8 cellular contexts compared by ENCODE assay signal in genomic region chr11:119121811-119122124, GRCh38. TPM values are rescaled to one million over a fixed set of nuclear protein-coding genes. Genes with fewer than 3 reads are reported as not detected.
A peak's percentile ranks its signal among the peaks of the same experiment; 100 is the strongest.
DNase-seq lines count a peak whose midpoint lies in the region; ATAC-seq and TF ChIP-seq lines count a peak whose summit lies in the region.

No MANE protein-coding gene starts in this region.

- H3K9me3 ChIP-seq in HEK293 (ENCODE audit: control insufficient read depth, insufficient read depth, low read depth, low read length), result no peaks in the 10 kb centered on the region
- H3K9me3 ChIP-seq in lung (ENCODE audit: control insufficient read depth in 2 of 2, insufficient read depth in 1 of 2, low read length in 1 of 2), result no peaks in the 10 kb centered on the region

- 0 to 1% (median 0%) methylated on average over 20 of the region's 20 CpGs for WGBS in adipose tissue, 3 donors
- 0 to 1% methylated on average over 20 of the region's 20 CpGs for WGBS in lung, 2 donors

- H3K4me1 ChIP-seq in HEK293 (ENCODE audit: control insufficient read depth, insufficient read depth, low read length) (peaks cover 4% of the 10 kb centered on the region; the same call in 1 of the 2 replicates), lung (ENCODE audit: control insufficient read depth in 2 of 2, insufficient read depth in 2 of 2, low read length in 2 of 2) (peaks cover 2 to 9% of the 10 kb centered on the region in 2 donors)

- ATAC-seq in lung (ENCODE audit: insufficient read depth, low FRiP score), result no peak
- no peak for ATAC-seq in GM21825 (IDR thresholded peaks at IDR 0.05; ENCODE audit: unreplicated experiment)
- no peak for ATAC-seq in GM21447 (IDR thresholded peaks at IDR 0.05; ENCODE audit: unreplicated experiment)
- no peak for ATAC-seq in left lobe of liver

- peak overlapping the region; percentile 99 for H3K4me3 ChIP-seq in AG10803 (ENCODE audit: low read length)
- peak overlapping the region; percentile 62 for H3K4me3 ChIP-seq in HEK293 (ENCODE audit: low read depth, low read length)
- H3K4me3 ChIP-seq in lung, result peak overlapping the region; percentile 76

- H3K27me3 ChIP-seq in lung (ENCODE audit: control insufficient read depth, insufficient read depth), result no peaks in the 10 kb centered on the region

- H3K36me3 ChIP-seq in HEK293 (ENCODE audit: control insufficient read depth in 2 of 2, insufficient read depth in 1 of 2, low read length in 2 of 2) (peaks cover 3 to 20% of the 10 kb centered on the region in 2 experiments; a peak in 2 of 3 replicates), lung (ENCODE audit: control insufficient read depth in 2 of 2, insufficient read depth in 2 of 2, low read length in 2 of 2) (peaks cover 8 to 11% of the 10 kb centered on the region in 2 donors)

- TF ChIP-seq CTCF in AG10803 (conservative IDR thresholded peaks at IDR 0.05; ENCODE audit: low read length) (no peak), HEK293 (tag by site-specific recombination; IDR thresholded peaks at IDR 0.05) (no peak), lung (IDR thresholded peaks at IDR 0.05; ENCODE audit: control extremely low read depth, extremely low read depth) (no peak)

- H3K27ac ChIP-seq in HEK293 (ENCODE audit: extremely low read depth, low read depth, low read length) (peak overlapping the region; percentile 21; the same call in 1 of the 2 replicates), adipose tissue (ENCODE audit: low read depth, low read length) (peak overlapping the region; percentile 13), lung (ENCODE audit: low read depth in 1 of 2, low read length in 1 of 2) (peak overlapping the region; percentile 76 to 77)

- DNase-seq in AG10803 (ENCODE audit: low read depth) (no peak), lung (ENCODE audit: low spot score) (no peak), SKM-1 treated with dmso at 0.1 percent for 144 hours (lab: John Stamatoyannopoulos, UW; ENCODE audit: unreplicated experiment) (no peak), left lobe of liver (ENCODE audit: low spot score) (no peak)

- POLR2A ChIA-PET in HEK293 (lab: Yijun Ruan, JAX), result interaction anchor here (0.8 to 3.6 kb wide), 19 partner anchors 10 to 260 kb away, joined by 3 to 51 read pairs (median 5); partner anchors contain the start of genes C2CD2L, CENATAC, DPAGT1 and HMBS

- CTCF ChIA-PET in HEK293 (lab: Yijun Ruan, JAX), result interaction anchor here (0.7 to 3.2 kb wide), 5 partner anchors 12 to 434 kb away, joined by 3 to 18 read pairs (median 3); no protein-coding TSS in a partner anchor

TF ChIP-seq in HEK293, 187 proteins besides CTCF, POLR2A, EP300 and RAD21:
- peak; percentile 78 for TF ChIP-seq ZNF692 (tag by site-specific recombination; IDR thresholded peaks at IDR 0.05)
- peak; percentile 67 for TF ChIP-seq ZFP69B (tag by site-specific recombination; IDR thresholded peaks at IDR 0.05)
- TF ChIP-seq, protein P1, sequence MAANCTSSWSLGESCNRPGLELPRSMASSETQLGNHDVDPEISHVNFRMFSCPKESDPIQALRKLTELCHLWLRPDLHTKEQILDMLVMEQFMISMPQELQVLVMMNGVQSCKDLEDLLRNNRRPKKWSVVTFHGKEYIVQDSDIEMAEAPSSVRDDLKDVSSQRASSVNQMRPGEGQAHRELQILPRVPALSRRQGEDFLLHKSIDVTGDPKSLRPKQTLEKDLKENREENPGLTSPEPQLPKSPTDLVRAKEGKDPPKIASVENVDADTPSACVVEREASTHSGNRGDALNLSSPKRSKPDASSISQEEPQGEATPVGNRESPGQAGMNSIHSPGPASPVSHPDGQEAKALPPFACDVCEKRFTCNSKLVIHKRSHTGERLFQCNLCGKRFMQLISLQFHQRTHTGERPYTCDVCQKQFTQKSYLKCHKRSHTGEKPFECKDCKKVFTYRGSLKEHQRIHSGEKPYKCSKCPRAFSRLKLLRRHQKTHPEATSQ (tag by site-specific recombination; IDR thresholded peaks at IDR 0.05), result 0 out of 2 replicates have a peak, but pooled peaks have one; percentile 18
- peak; percentile 17; the same call in 1 of the 2 replicates for TF ChIP-seq ZNF341 (tag by site-specific recombination; IDR thresholded peaks at IDR 0.05; ENCODE audit: low read depth)
- peak; percentile 79 for TF ChIP-seq ZNF335 (tag by site-specific recombination; conservative IDR thresholded peaks at IDR 0.05)
- 0 out of 2 replicates have a peak, but pooled peaks have one; percentile 77 for TF ChIP-seq ZNF76 (tag by site-specific recombination; IDR thresholded peaks at IDR 0.05; ENCODE audit: borderline replicate concordance, low read depth)
- no peak for TF ChIP-seq ZNF404 (tag by site-specific recombination; IDR thresholded peaks at IDR 0.05)
- no peak for TF ChIP-seq ZBTB7A (tag by site-specific recombination; IDR thresholded peaks at IDR 0.05; ENCODE audit: low read depth)

RNA-seq across cellular contexts. Expression of gene HINFP, which starts 0.4 kb away (rescaled TPM):
- polyA plus RNA-seq in adipose tissue (10 to 100 TPM in 1 of 3 donors, 1 to 10 TPM in 2; 9.1 to 15.4 (median 9.7) TPM), lung (10 to 100 TPM; 10.4 to 14.3 TPM)
- total RNA-seq in lung (10 to 100 TPM; 21.2 to 24.5 TPM), left lobe of liver (8.9 TPM)

RNA-seq across cellular contexts. Expression of gene C2CD2L, which starts 14.6 kb away (rescaled TPM):
- 1 to 10 TPM; 3.1 to 6.7 (median 5.2) TPM for polyA plus RNA-seq in adipose tissue
- total RNA-seq in lung, result 10 to 100 TPM in 1 of 2 donors, 1 to 10 TPM in 1; 6.5 to 20.7 TPM
- 10 to 100 TPM; 11.6 to 13.7 TPM for polyA plus RNA-seq in lung
- total RNA-seq in left lobe of liver, result 9.2 TPM

RNA-seq across cellular contexts. Expression of gene DPAGT1, which starts 20.1 kb away (rescaled TPM):
- 10 to 100 TPM; 20.0 to 28.9 (median 24.0) TPM for polyA plus RNA-seq in adipose tissue
- total RNA-seq in lung, result 10 to 100 TPM; 29.4 to 50.9 TPM
- 10 to 100 TPM; 19.0 to 36.7 TPM for polyA plus RNA-seq in lung
- total RNA-seq in left lobe of liver, result 34.3 TPM

RNA-seq across cellular contexts. Expression of gene ABCG4, which starts 27.1 kb away (rescaled TPM):
- under 1 TPM; 0.01 to 0.34 (median 0.06) TPM for polyA plus RNA-seq in adipose tissue
- total RNA-seq in lung, result under 1 TPM in 1 of 2 donors, not detected in 1; 0.28 TPM
- polyA plus RNA-seq in lung, result under 1 TPM; 0.03 to 0.10 TPM
- total RNA-seq in left lobe of liver, result 0.48 TPM

RNA-seq across cellular contexts. Expression of gene HMBS, which starts 37.1 kb away (rescaled TPM):
- 10 to 100 TPM; 13.7 to 23.3 (median 14.7) TPM for polyA plus RNA-seq in adipose tissue
- 10 to 100 TPM; 11.7 to 31.5 TPM for total RNA-seq in lung
- polyA plus RNA-seq in lung, result 10 to 100 TPM; 31.5 to 33.3 TPM
- total RNA-seq in left lobe of liver, result 15.1 TPM

Comparison
In these comparisons a context has a peak if more than half of its experiments do, and no peak if none do; other contexts are left out.
1. H3K27ac ChIP-seq: peak in every context shown above with its lines; median percentile 76 in lung; 21 in HEK293; 13 in adipose tissue.